Comparison of ENCODE assay signal across 8 cellular contexts in genomic region chr17:42421479-42422332, GRCh38. TPM values are rescaled to one million over a fixed set of nuclear protein-coding genes. Genes with fewer than 3 reads are reported as not detected.
DNase-seq lines count a peak whose midpoint lies in the region; ATAC-seq and TF ChIP-seq lines count a peak whose summit lies in the region.

No MANE protein-coding gene starts in this region.

- H3K27ac Mint-ChIP-seq in activated B cell treated with CpG ODN at 0.5 μM for 24 hours = no peak overlapping the region

- no peaks in the 10 kb centered on the region for H3K9me3 ChIP-seq in neural cell (ENCODE audit: low read length)

- no peak overlapping the region for H3K4me2 ChIP-seq in neural cell (ENCODE audit: low read length)

- POLR2A ChIA-PET in activated B cell treated with CpG ODN at 0.5 μM for 24 hours (lab: Charles Lee) = interaction anchor here (1.2 to 1.6 kb wide), 2 partner anchors 16 to 33 kb away, joined by 4 read pairs; partner anchors contain the start of gene STAT3

- no peak overlapping the region for H3K9ac ChIP-seq in neural cell (ENCODE audit: low read length)

- no peaks in the 10 kb centered on the region for H4K20me1 ChIP-seq in neural cell (ENCODE audit: insufficient read depth)

- no peak for TF ChIP-seq CTCF in GM12865 (IDR thresholded peaks at IDR 0.05; ENCODE audit: insufficient read depth, low read depth, low read length, missing control alignments)
- no peak for TF ChIP-seq CTCF in activated B cell treated with CpG ODN at 0.5 μM for 24 hours (IDR thresholded peaks at IDR 0.05)
- TF ChIP-seq CTCF in fibroblast of pulmonary artery (IDR thresholded peaks at IDR 0.05; ENCODE audit: low read length, missing control alignments) = no peak
- TF ChIP-seq CTCF in neural cell (IDR thresholded peaks at IDR 0.05; ENCODE audit: poor library complexity, severe bottlenecking) = no peak

- intact Hi-C loops in activated B cell treated with CpG ODN at 0.5 μM for 24 hours (cut with micrococcal nuclease) = no loop called here

- no peaks in the 10 kb centered on the region for H3K36me3 ChIP-seq in neural cell (ENCODE audit: insufficient read depth, low read length)

- TF ChIP-seq RAD21 in neural cell (conservative IDR thresholded peaks at IDR 0.05) = no peak

- H3K27ac ChIP-seq in neural cell (ENCODE audit: low read length) = no peak overlapping the region

- peaks cover 17% of the 10 kb centered on the region for H3K4me1 Mint-ChIP-seq in activated B cell treated with CpG ODN at 0.5 μM for 24 hours

- no peaks in the 10 kb centered on the region for H3K79me2 ChIP-seq in neural cell (replicated peaks; ENCODE audit: insufficient read depth, low read length)

- DNase-seq in GM12865 (ENCODE audit: low read depth) (no peak), activated B cell treated with CpG ODN at 0.5 μM for 24 hours (no peak), fibroblast of pulmonary artery (ENCODE audit: low read depth) (peak; percentile 59), NCI-H345 treated with DMSO at 0.1 percent for 48 hours (lab: John Stamatoyannopoulos, UW; ENCODE audit: unreplicated experiment) (no peak)

- H3K9me3 Mint-ChIP-seq in activated B cell treated with CpG ODN at 0.5 μM for 24 hours = no peaks in the 10 kb centered on the region

- H3K27me3 ChIP-seq in neural cell (ENCODE audit: insufficient read depth, low read depth, low read length) = peaks cover 60% of the 10 kb centered on the region

- TF ChIP-seq EP300 in neural cell (conservative IDR thresholded peaks at IDR 0.05; ENCODE audit: poor library complexity, severe bottlenecking) = no peak

- H3K4me3 Mint-ChIP-seq in activated B cell treated with CpG ODN at 0.5 μM for 24 hours = peak overlapping the region; percentile 76

- H3K27me3 Mint-ChIP-seq in activated B cell treated with CpG ODN at 0.5 μM for 24 hours = peaks cover 35% of the 10 kb centered on the region

- CTCF ChIA-PET in activated B cell treated with CpG ODN at 0.5 μM for 24 hours (lab: Charles Lee) = interaction anchor here (1.7 kb wide), 1 partner anchor 16 kb away, joined by 6 read pairs; no protein-coding TSS in a partner anchor

- H2AFZ ChIP-seq in neural cell (ENCODE audit: low read depth, low read length) = no peak overlapping the region

- H3F3A ChIP-seq in neural cell (ENCODE audit: insufficient read depth, low read length, poor library complexity, severe bottlenecking) = no peaks in the 10 kb centered on the region

- H3K9me2 ChIP-seq in neural cell (ENCODE audit: insufficient read depth, low read length) = no peaks in the 10 kb centered on the region

- H3K36me3 Mint-ChIP-seq in activated B cell treated with CpG ODN at 0.5 μM for 24 hours (ENCODE audit: low read depth) = no peaks in the 10 kb centered on the region

- H3K4me3 ChIP-seq in GM12865 (ENCODE audit: low read depth, low read length) (peak overlapping the region; percentile 14), fibroblast of pulmonary artery (replicated peaks; ENCODE audit: low read depth, low read length) (peak overlapping the region; percentile 97), neural cell (ENCODE audit: low read length) (peak overlapping the region; percentile 55)

- ATAC-seq in activated B cell treated with CpG ODN at 0.5 μM for 24 hours (ENCODE audit: low read depth) = peak; percentile 38
- ATAC-seq in GM18861 (IDR thresholded peaks at IDR 0.05; ENCODE audit: unreplicated experiment) = no peak
- no peak for ATAC-seq in HG02678 (IDR thresholded peaks at IDR 0.05; ENCODE audit: unreplicated experiment)
- ATAC-seq in HG02588 (IDR thresholded peaks at IDR 0.05; ENCODE audit: unreplicated experiment) = no peak

TF ChIP-seq in neural cell, 6 proteins besides CTCF, POLR2A, EP300 and RAD21:
- TF ChIP-seq EZH2 (IDR thresholded peaks at IDR 0.05; ENCODE audit: borderline replicate concordance, insufficient read depth, low read length, poor library complexity, severe bottlenecking) = peak; percentile 38
- TF ChIP-seq TAF1 (IDR thresholded peaks at IDR 0.05; ENCODE audit: low read depth) = no peak

RNA-seq across cellular contexts. Expression of gene CAVIN1, which starts 1.4 kb away (rescaled TPM):
- 0.10 and 0.20 TPM in 2 replicates for total RNA-seq in activated B cell treated with CpG ODN at 0.5 μM for 24 hours
- polyA plus RNA-seq in neural cell = 0.07 and 0.18 TPM in 2 replicates
- 0.46 and 0.49 TPM in 2 replicates for polyA minus RNA-seq in neural cell

RNA-seq across cellular contexts. Expression of gene STAT3, which starts 33.5 kb away (rescaled TPM):
- total RNA-seq in activated B cell treated with CpG ODN at 0.5 μM for 24 hours = 211 and 233 TPM in 2 replicates
- polyA plus RNA-seq in neural cell = 24.2 and 25.5 TPM in 2 replicates
- polyA minus RNA-seq in neural cell = 53.1 and 54.9 TPM in 2 replicates

RNA-seq across cellular contexts. Expression of gene ATP6V0A1, which starts 37.0 kb away (rescaled TPM):
- total RNA-seq in activated B cell treated with CpG ODN at 0.5 μM for 24 hours = 71.5 and 75.6 TPM in 2 replicates
- polyA plus RNA-seq in neural cell = 92.1 and 94.0 TPM in 2 replicates
- polyA minus RNA-seq in neural cell = 181 and 208 TPM in 2 replicates

Comparison
In these comparisons a context has a peak if more than half of its experiments do, and no peak if none do; other contexts are left out.
1. H3K4me3 ChIP-seq: peak in every context shown above with its lines; median percentile 97 in fibroblast of pulmonary artery; 55 in neural cell; 14 in GM12865.